13 cellular contexts compared by ENCODE assay signal in the genomic region with DNA sequence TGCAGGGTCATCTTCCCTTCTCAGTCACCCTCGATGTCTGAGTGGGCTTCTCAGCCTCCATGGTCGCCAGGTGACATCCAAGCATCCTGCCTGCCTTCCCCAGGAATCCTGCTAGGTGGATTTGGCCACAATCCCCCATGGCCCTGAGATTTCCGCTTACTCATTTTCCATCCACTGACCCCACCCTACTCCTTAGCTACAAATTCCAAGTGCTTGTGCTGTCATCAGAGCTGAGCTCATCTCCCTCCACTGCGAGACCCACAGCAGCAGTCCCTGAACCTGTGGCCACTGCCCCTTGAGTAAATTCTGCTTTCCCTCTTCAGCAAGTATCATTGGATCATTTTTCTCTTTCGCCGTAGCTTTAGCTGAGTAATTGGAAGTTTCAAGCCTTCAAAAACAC.
A peak's percentile ranks its signal among the peaks of the same experiment; 100 is the strongest.
DNase-seq lines count a peak whose midpoint lies in the region; ATAC-seq, FAIRE-seq and TF ChIP-seq lines count a peak whose summit lies in the region.
"Had no signal": no experiment of that assay in that cellular context is flagged by ENCODE, and none has a peak within 500 bp of the region (broad histone marks: within the 10 kb centered on the region; RNA-seq: fewer than 3 reads in every experiment).

No MANE protein-coding gene starts in this region.

- no peak overlapping the region for H2BK120ac ChIP-seq in H9 (ENCODE audit: low read depth, low read length, poor library complexity, severe bottlenecking)

- FAIRE-seq in kidney (lab: Jason Lieb, UNC): no peak

- H3K27me3 Mint-ChIP-seq in H9 (ENCODE audit: low read depth): peaks cover 27% of the 10 kb centered on the region

- 78% methylated on average over 6 of the region's 6 CpGs for WGBS in right cardiac atrium
- WGBS in H9 (ENCODE audit: extremely low coverage, insufficient read length, low lambda C conversion rate): no CpG with 5 or more reads among the region's 6 CpGs

- no peak overlapping the region for H4K5ac ChIP-seq in H9 (ENCODE audit: insufficient read length, low read depth, low read length)

- DNase-seq in ELR (ENCODE audit: low read depth) (peak; percentile 76), ascending aorta (ENCODE audit: low spot score in 2 of 2) (no peak), right cardiac atrium (no peak), NK-92 (lab: John Stamatoyannopoulos, UW; ENCODE audit: unreplicated experiment) (no peak), NOMO-1 (lab: John Stamatoyannopoulos, UW; ENCODE audit: unreplicated experiment in 2 of 2) (no peak), H9 (no peak), kidney (no peak)
- DNase-seq: CD4-positive, alpha-beta T cell; NCI-H345; stimulated activated CD4-positive, alpha-beta T cell treated with anti-CD3 and anti-CD28 coated beads, Interleukin-4, amount 100 ng/mL, for 1 hour had no signal

- H3K4me2 ChIP-seq in skeletal muscle satellite cell (ENCODE audit: low read length) (peak overlapping the region; percentile 71), H9 (ENCODE audit: insufficient read depth, insufficient read length, low read length) (no peak overlapping the region)

- H2BK5ac ChIP-seq in H9 (ENCODE audit: insufficient read length, low read length): no peak overlapping the region

- H3K23ac ChIP-seq in H9 (ENCODE audit: insufficient read length, low read depth, low read length): no peak overlapping the region

- ATAC-seq in right cardiac atrium: peak in 1 of 2 donors; percentile 54

- H3K36me3 Mint-ChIP-seq in H9 (ENCODE audit: insufficient read depth in 1 of 3, low read depth in 3 of 3): no peaks in the 10 kb centered on the region

- no peaks in the 10 kb centered on the region for H3K9me3 ChIP-seq in ascending aorta
- no peaks in the 10 kb centered on the region for H3K9me3 ChIP-seq in right cardiac atrium (ENCODE audit: control insufficient read depth, low read length)
- no peaks in the 10 kb centered on the region for H3K9me3 ChIP-seq in skeletal muscle satellite cell (replicated peaks; ENCODE audit: low read length)
- H3K9me3 ChIP-seq in H9 (ENCODE audit: control insufficient read depth, low read depth, low read length): no peaks in the 10 kb centered on the region
- H3K9me3 ChIP-seq in kidney (ENCODE audit: control insufficient read depth in 1 of 2, low read length in 2 of 2): no peaks in the 10 kb centered on the region

- no peak overlapping the region for H4K91ac ChIP-seq in H9 (ENCODE audit: insufficient read length, low read depth, low read length)

- no peak overlapping the region for H3K4me3 Mint-ChIP-seq in H9
- H3K4me3 Mint-ChIP-seq: CD4-positive, alpha-beta T cell; nephron progenitor cell had no signal

- no peak overlapping the region for H3K56ac ChIP-seq in H9 (ENCODE audit: insufficient read length, low read depth, low read length)

- no peaks in the 10 kb centered on the region for H4K20me1 ChIP-seq in H9 (ENCODE audit: control insufficient read depth, insufficient read depth, insufficient read length)

- no peak overlapping the region for H2BK20ac ChIP-seq in H9 (ENCODE audit: low read depth, low read length, poor library complexity, severe bottlenecking)

- no peak overlapping the region for H3K4ac ChIP-seq in H9 (ENCODE audit: low read depth, low read length)

- H3K18ac ChIP-seq in H9 (ENCODE audit: insufficient read length, low read depth, low read length): no peak overlapping the region

- H3K79me2 ChIP-seq in H9 (ENCODE audit: insufficient read depth, low read length): no peaks in the 10 kb centered on the region

- H2BK15ac ChIP-seq in H9 (ENCODE audit: low read depth, low read length): no peak overlapping the region

- H3K4me1 Mint-ChIP-seq in H9: peaks cover 12 to 16% of the 10 kb centered on the region in 2 experiments

- no peaks in the 10 kb centered on the region for H3K27me3 ChIP-seq in ascending aorta
- no peaks in the 10 kb centered on the region for H3K27me3 ChIP-seq in right cardiac atrium (ENCODE audit: control insufficient read depth, insufficient read depth)
- H3K27me3 ChIP-seq in skeletal muscle satellite cell (ENCODE audit: control insufficient read depth, insufficient read depth, low read length): no peaks in the 10 kb centered on the region
- no peaks in the 10 kb centered on the region for H3K27me3 ChIP-seq in H9 (ENCODE audit: insufficient read depth, low read length)

- H3K27ac Mint-ChIP-seq in H9: no peak overlapping the region
- H3K27ac Mint-ChIP-seq: activated T-helper 2 cell treated with anti-CD3 and anti-CD28 coated beads, Interferon-gamma antibody, Interleukin-2, Interleukin-4, amounts not matched to agents 10 μg/mL and 5 μg/mL and 100 μg/mL, durations not matched to agents 14 hours and 24 hours and 36 hours; CD4-positive, alpha-beta T cell; nephron progenitor cell had no signal

- intact Hi-C loops in ascending aorta (cut with DNase I): loop anchor here (5.0 kb wide), 2 partner anchors 48 to 222 kb away; no protein-coding TSS in a partner anchor
- intact Hi-C loops in right cardiac atrium (cut with DNase I): no loop called here
- intact Hi-C loops in kidney (cut with DNase I): no loop called here

- no peak overlapping the region for H2BK12ac ChIP-seq in H9 (ENCODE audit: insufficient read length, low read depth, low read length)

- no peak overlapping the region for H3K14ac ChIP-seq in H9 (ENCODE audit: insufficient read depth, low read length)

- H4K8ac ChIP-seq in H9 (replicated peaks; ENCODE audit: insufficient read length, low read depth, low read length): no peak overlapping the region

- no peak overlapping the region for H3T11ph ChIP-seq in H9 (ENCODE audit: low read length)

- no peak overlapping the region for H2AFZ ChIP-seq in H9 (ENCODE audit: low read length)

- H3K9me3 Mint-ChIP-seq in H9: no peaks in the 10 kb centered on the region; a peak in 1 of 5 replicates
- H3K9me3 Mint-ChIP-seq: activated T-helper 2 cell treated with anti-CD3 and anti-CD28 coated beads, Interferon-gamma antibody, Interleukin-2, Interleukin-4, amounts not matched to agents 10 μg/mL and 5 μg/mL and 100 μg/mL, durations not matched to agents 14 hours and 24 hours and 36 hours; CD4-positive, alpha-beta T cell; nephron progenitor cell had no signal

- no peak overlapping the region for H3K4me3 ChIP-seq in ascending aorta
- no peak overlapping the region for H3K4me3 ChIP-seq in right cardiac atrium (ENCODE audit: low read length)
- no peak overlapping the region for H3K4me3 ChIP-seq in skeletal muscle satellite cell (ENCODE audit: low read length)
- H3K4me3 ChIP-seq in kidney (ENCODE audit: low read length in 2 of 2): no peak overlapping the region

- peak overlapping the region; percentile 84 to 86 for H3K27ac ChIP-seq in ascending aorta
- H3K27ac ChIP-seq in right cardiac atrium (ENCODE audit: low read length): peak overlapping the region; percentile 24
- no peak overlapping the region for H3K27ac ChIP-seq in H9 (ENCODE audit: insufficient read length, low read depth, low read length)
- H3K27ac ChIP-seq in kidney (ENCODE audit: low read depth in 2 of 2, low read length in 2 of 2): peak overlapping the region in 1 of 2 donors; percentile 93

- H3K79me1 ChIP-seq in H9 (ENCODE audit: insufficient read depth, low read depth, low read length, poor library complexity, severe bottlenecking): no peaks in the 10 kb centered on the region

- H2AK5ac ChIP-seq in H9 (ENCODE audit: insufficient read length, low read length): no peak overlapping the region

- H3K9ac ChIP-seq in skeletal muscle satellite cell (ENCODE audit: low read depth, low read length): peak overlapping the region; percentile 76
- no peak overlapping the region for H3K9ac ChIP-seq in H9 (ENCODE audit: extremely low read depth, insufficient read length, low read length)
- H3K9ac ChIP-seq in kidney (ENCODE audit: low read length in 2 of 2): no peak overlapping the region

- H3K36me3 ChIP-seq in ascending aorta (no peaks in the 10 kb centered on the region), skeletal muscle satellite cell (ENCODE audit: insufficient read depth, low read length) (no peaks in the 10 kb centered on the region), kidney (ENCODE audit: control insufficient read depth in 1 of 2, insufficient read depth in 2 of 2, low read length in 2 of 2) (no peaks in the 10 kb centered on the region)

- TF ChIP-seq CTCF in ascending aorta (IDR thresholded peaks at IDR 0.05) (no peak), H9 (conservative IDR thresholded peaks at IDR 0.05) (no peak), kidney (IDR thresholded peaks at IDR 0.05; ENCODE audit: borderline replicate concordance, extremely low read depth, insufficient read depth) (no peak)

- H3K4me1 ChIP-seq in ascending aorta (peaks cover 0 to 16% of the 10 kb centered on the region in 2 donors), right cardiac atrium (ENCODE audit: control insufficient read depth, insufficient read depth, low read length) (peaks cover 8% of the 10 kb centered on the region), skeletal muscle satellite cell (ENCODE audit: control insufficient read depth, insufficient read depth, low read length) (peaks cover 28% of the 10 kb centered on the region), H9 (ENCODE audit: insufficient read depth, low read length) (no peaks in the 10 kb centered on the region), kidney (ENCODE audit: control insufficient read depth in 1 of 2, insufficient read depth in 1 of 2, low read depth in 1 of 2, low read length in 2 of 2) (peaks cover 4 to 10% of the 10 kb centered on the region in 2 donors)

- H3K23me2 ChIP-seq in H9 (ENCODE audit: insufficient read length, low read depth, low read length, poor library complexity, severe bottlenecking): no peaks in the 10 kb centered on the region
